Comparison of ENCODE assay signal across 10 cellular contexts in genomic region chr1:199089393-199090122, GRCh38.
DNase-seq lines count a peak whose midpoint lies in the region; ATAC-seq and TF ChIP-seq lines count a peak whose summit lies in the region.
"Had no signal": no experiment of that assay in that cellular context is flagged by ENCODE, and none has a peak within 500 bp of the region (broad histone marks: within the 10 kb centered on the region; RNA-seq: fewer than 3 reads in every experiment).

No MANE protein-coding gene starts in this region.

- TF ChIP-seq POLR2A in testis (IDR thresholded peaks at IDR 0.05), result no peak

- CTCF ChIA-PET in activated CD8-positive, alpha-beta memory T cell treated with anti-CD3 and anti-CD28 coated beads, Interleukin-2, amount 10 ng/mL, durations not matched to agents 7 days and 5 days (lab: Charles Lee), result interaction anchor here (1.0 to 2.0 kb wide), 2 partner anchors 23 to 99 kb away, joined by 3 to 4 read pairs; no protein-coding TSS in a partner anchor
- CTCF ChIA-PET in T-cell (lab: Charles Lee), result no interaction called here

- no peak overlapping the region for H3K27ac ChIP-seq in testis
- H3K27ac ChIP-seq: SJSA1 had no signal

- intact Hi-C loops in testis (cut with DNase I; ENCODE audit: low total_unique reads), result no loop called here

- H3K36me3 ChIP-seq in testis (ENCODE audit: low read depth, missing control alignments), result no peaks in the 10 kb centered on the region
- H3K36me3 ChIP-seq: SJSA1 had no signal

- H3K4me3 Mint-ChIP-seq in activated CD8-positive, alpha-beta memory T cell treated with anti-CD3 and anti-CD28 coated beads, Interleukin-2, amount 10 ng/mL, durations not matched to agents 7 days and 5 days, result no peak overlapping the region
- no peak overlapping the region for H3K4me3 Mint-ChIP-seq in T-cell
- H3K4me3 Mint-ChIP-seq: stimulated activated naive CD8-positive, alpha-beta T cell treated with anti-CD3 and anti-CD28 coated beads, Interleukin-15, Interleukin-2, amounts not matched to agents 100 ng/mL and 50 ng/mL, for 24 hours had no signal

- 57 to 58% methylated on average over 3 of the region's 3 CpGs for WGBS in testis, 2 donors

- H3K4me1 Mint-ChIP-seq in activated CD8-positive, alpha-beta memory T cell treated with anti-CD3 and anti-CD28 coated beads, Interleukin-2, amount 10 ng/mL, durations not matched to agents 7 days and 5 days, result peaks cover 32% of the 10 kb centered on the region
- peaks cover 22 to 30% (median 26%) of the 10 kb centered on the region in 3 donors for H3K4me1 Mint-ChIP-seq in T-cell

- DNase-seq in activated CD8-positive, alpha-beta memory T cell treated with anti-CD3 and anti-CD28 coated beads, Interleukin-2, amount 10 ng/mL, durations not matched to agents 7 days and 5 days, result peak; percentile 78
- no peak for DNase-seq in activated CD8-positive, alpha-beta memory T cell treated with anti-CD3 and anti-CD28 coated beads for 24 hours
- DNase-seq in T-cell (peak in 28 of 34 experiments; percentile 3 to 61 (median 33)), amniotic stem cell (lab: John Stamatoyannopoulos, UW) (no peak), testis (no peak), pons (ENCODE audit: low spot score) (no peak)
- peak; percentile 35 for DNase-seq in stimulated activated CD8-positive, alpha-beta memory T cell treated with anti-CD3 and anti-CD28 coated beads, Interleukin-4, amount 100 ng/mL, for 48 hours

- peaks cover 8% of the 10 kb centered on the region for H3K9me3 Mint-ChIP-seq in activated CD8-positive, alpha-beta memory T cell treated with anti-CD3 and anti-CD28 coated beads, Interleukin-2, amount 10 ng/mL, durations not matched to agents 7 days and 5 days (ENCODE audit: low read depth)
- no peaks in the 10 kb centered on the region for H3K9me3 Mint-ChIP-seq in T-cell
- H3K9me3 Mint-ChIP-seq: stimulated activated naive CD8-positive, alpha-beta T cell treated with anti-CD3 and anti-CD28 coated beads, Interleukin-15, Interleukin-2, amounts not matched to agents 100 ng/mL and 50 ng/mL, for 24 hours had no signal

- no peaks in the 10 kb centered on the region for H3K27me3 Mint-ChIP-seq in activated CD8-positive, alpha-beta memory T cell treated with anti-CD3 and anti-CD28 coated beads, Interleukin-2, amount 10 ng/mL, durations not matched to agents 7 days and 5 days
- H3K27me3 Mint-ChIP-seq in T-cell, result no peaks in the 10 kb centered on the region
- H3K27me3 Mint-ChIP-seq: stimulated activated naive CD8-positive, alpha-beta T cell treated with anti-CD3 and anti-CD28 coated beads, Interleukin-15, Interleukin-2, amounts not matched to agents 100 ng/mL and 50 ng/mL, for 24 hours had no signal

- POLR2A ChIA-PET in T-cell (lab: Charles Lee), result no interaction called here

- TF ChIP-seq CTCF in testis (IDR thresholded peaks at IDR 0.05), result no peak

- peaks cover 47% of the 10 kb centered on the region for H3K36me3 Mint-ChIP-seq in activated CD8-positive, alpha-beta memory T cell treated with anti-CD3 and anti-CD28 coated beads, Interleukin-2, amount 10 ng/mL, durations not matched to agents 7 days and 5 days
- H3K36me3 Mint-ChIP-seq in T-cell, result peaks cover 3% of the 10 kb centered on the region

- H3K27me3 ChIP-seq in testis, result no peaks in the 10 kb centered on the region
- H3K27me3 ChIP-seq: SJSA1 had no signal

- no peaks in the 10 kb centered on the region for H3K4me1 ChIP-seq in testis
- H3K4me1 ChIP-seq: SJSA1 had no signal

- H3K27ac Mint-ChIP-seq in activated CD8-positive, alpha-beta memory T cell treated with anti-CD3 and anti-CD28 coated beads, Interleukin-2, amount 10 ng/mL, durations not matched to agents 7 days and 5 days, result peak overlapping the region; percentile 80
- peak overlapping the region in 1 of 2 donors; percentile 28 for H3K27ac Mint-ChIP-seq in T-cell
- H3K27ac Mint-ChIP-seq: stimulated activated naive CD8-positive, alpha-beta T cell treated with anti-CD3 and anti-CD28 coated beads, Interleukin-15, Interleukin-2, amounts not matched to agents 100 ng/mL and 50 ng/mL, for 24 hours had no signal

- H3K4me3 ChIP-seq in testis, result no peak overlapping the region
- H3K4me3 ChIP-seq: SJSA1 had no signal

- peak; percentile 85 for ATAC-seq in activated CD8-positive, alpha-beta memory T cell treated with anti-CD3 and anti-CD28 coated beads, Interleukin-2, amount 10 ng/mL, durations not matched to agents 7 days and 5 days
- peak; percentile 90 for ATAC-seq in HG02981 (IDR thresholded peaks at IDR 0.05; ENCODE audit: unreplicated experiment)
- ATAC-seq in T-cell (replicated peaks in 1 of 4), result peak; percentile 78 to 99 (median 90)

- H3K9me3 ChIP-seq in testis, result no peaks in the 10 kb centered on the region
- H3K9me3 ChIP-seq: SJSA1 had no signal

Comparison
In these comparisons a context has a peak if more than half of its experiments do, and no peak if none do; other contexts are left out.
1. DNase-seq: peak in activated CD8-positive, alpha-beta memory T cell treated with anti-CD3 and anti-CD28 coated beads, Interleukin-2, amount 10 ng/mL, durations not matched to agents 7 days and 5 days (single experiment), T-cell (28 of 34) and stimulated activated CD8-positive, alpha-beta memory T cell treated with anti-CD3 and anti-CD28 coated beads, Interleukin-4, amount 100 ng/mL, for 48 hours (single experiment); none in activated CD8-positive, alpha-beta memory T cell treated with anti-CD3 and anti-CD28 coated beads for 24 hours (single experiment), amniotic stem cell (single experiment), testis (single experiment) and pons (single experiment).
2. Peak in every context shown above with its lines, with median percentiles within 50 percentile points of each other: ATAC-seq.